1 cellular context compared by ENCODE assay signal in genomic region chr12:64819816-64820402, GRCh38.
TF ChIP-seq lines count a peak whose summit lies in the region.

No MANE protein-coding gene starts in this region.

TF ChIP-seq in SK-N-SH treated with all-trans-retinoic acid at 6 μM for 48 hours, 23 proteins besides CTCF, POLR2A, EP300 and RAD21 (continued from another document):
- TF ChIP-seq CSRNP3 (CRISPR knock-in tag; IDR thresholded peaks at IDR 0.05) (no peak), ZC3H10 (CRISPR knock-in tag; IDR thresholded peaks at IDR 0.05) (no peak), PATZ1 (CRISPR knock-in tag; IDR thresholded peaks at IDR 0.05; ENCODE audit: borderline replicate concordance) (no peak), PPARA (CRISPR knock-in tag; IDR thresholded peaks at IDR 0.05; ENCODE audit: borderline replicate concordance) (no peak), ESRRG (CRISPR knock-in tag; IDR thresholded peaks at IDR 0.05) (no peak), ARNTL (CRISPR knock-in tag; IDR thresholded peaks at IDR 0.05; ENCODE audit: borderline replicate concordance, low read depth) (no peak), CSDC2 (CRISPR knock-in tag; IDR thresholded peaks at IDR 0.05) (no peak), ZNF8 (CRISPR knock-in tag; IDR thresholded peaks at IDR 0.05) (no peak), POU6F1 (CRISPR knock-in tag; IDR thresholded peaks at IDR 0.05; ENCODE audit: borderline replicate concordance, low read depth) (no peak), SNAI2 (CRISPR knock-in tag; IDR thresholded peaks at IDR 0.05) (no peak), GLIS3 (CRISPR knock-in tag; IDR thresholded peaks at IDR 0.05) (no peak), TCF4 (CRISPR knock-in tag; IDR thresholded peaks at IDR 0.05; ENCODE audit: borderline replicate concordance) (no peak)
